In the genomic region with DNA sequence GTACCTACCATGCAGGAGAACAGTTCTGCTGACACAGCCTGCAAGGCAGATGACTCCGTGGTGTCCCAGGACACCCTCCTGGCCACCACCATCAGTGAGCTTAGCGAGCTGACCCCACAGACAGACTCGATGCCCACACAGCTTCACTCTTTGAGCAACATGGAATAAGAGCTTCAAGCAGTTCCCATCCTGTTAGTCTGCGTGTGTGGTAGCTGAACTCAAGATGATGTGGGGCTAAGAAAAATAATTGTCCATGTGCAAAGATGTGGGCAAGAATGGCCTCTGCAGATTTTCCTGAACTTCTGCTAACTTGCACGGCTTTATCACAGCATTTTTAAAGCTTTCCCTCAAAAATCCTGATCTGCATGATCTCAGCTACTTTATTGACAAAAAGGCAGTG, we compare ENCODE assay signal across 24 cellular contexts.
"Had no signal": no experiment of that assay in that cellular context is flagged by ENCODE, and none has a peak within 500 bp of the region (broad histone marks: within the 10 kb centered on the region; RNA-seq: fewer than 3 reads in every experiment).

No MANE protein-coding gene starts in this region.

- H3K27ac ChIP-seq: KMS-11, PC-9, Peyer's patch, SJCRH30 had no signal

- ATAC-seq: Right ventricle myocardium inferior, SK-N-SH treated with all-trans-retinoic acid at 6 μM for 48 hours had no signal

- H3K9ac ChIP-seq: KMS-11 had no signal

- DNase-seq: IMR-90, Kasumi-1, MV-4-11, NCI-H1048, NCI-H1105, NCI-H1417, NCI-H1436 treated with DMSO at 0.1 percent for 48 hours, NCI-H1694, NCI-H187 treated with DMSO at 0.1 percent for 48 hours, NCI-H2029 treated with DMSO at 0.1 percent for 48 hours, NCI-H2171 treated with DMSO at 0.1 percent for 48 hours, NCI-H345, NCI-H446 treated with DMSO at 0.1 percent for 48 hours, NCI-H510A treated with DMSO at 0.1 percent for 48 hours, NCI-H526, NCI-H748 treated with DMSO at 0.1 percent for 48 hours, OCI-M1, PC-9, Peyer's patch, SHP77 treated with DMSO at 0.1 percent for 48 hours, SJCRH30 had no signal

- H3K9me3 ChIP-seq: Peyer's patch had no signal

- H3K4me1 ChIP-seq: SJCRH30 had no signal

- H2AFZ ChIP-seq: PC-9 had no signal

- H3K27me3 ChIP-seq: Peyer's patch, SJCRH30 had no signal

- H3K4me2 ChIP-seq: KMS-11, PC-9 had no signal

- H3K4me3 ChIP-seq: PC-9, Peyer's patch, SJCRH30 had no signal
